In genomic region chr2:112583497-112584133, GRCh38 we compare ENCODE assay signal across 8 cellular contexts. TPM values are rescaled to one million over a fixed set of nuclear protein-coding genes. Genes with fewer than 3 reads are reported as not detected.
DNase-seq lines count a peak whose midpoint lies in the region; ATAC-seq, FAIRE-seq and TF ChIP-seq lines count a peak whose summit lies in the region.

No MANE protein-coding gene starts in this region.

- H4K20me1 ChIP-seq in astrocyte (ENCODE audit: insufficient read depth, low read length) = no peaks in the 10 kb centered on the region

- H3K4me3 Mint-ChIP-seq in astrocyte (ENCODE audit: unreplicated experiment) = peak overlapping the region; percentile 88
- peak overlapping the region; percentile 96 to 97 for H3K4me3 Mint-ChIP-seq in stimulated activated naive CD8-positive, alpha-beta T cell treated with anti-CD3 and anti-CD28 coated beads, Interleukin-15, amount 100 ng/mL, for 72 hours

- peaks cover 8% of the 10 kb centered on the region for H3K79me2 ChIP-seq in astrocyte (ENCODE audit: insufficient read depth, low read length)

- no peaks in the 10 kb centered on the region for H3K9me3 ChIP-seq in astrocyte (ENCODE audit: insufficient read depth, low read depth, low read length)

- peaks cover 16% of the 10 kb centered on the region for H3K4me1 ChIP-seq in astrocyte (ENCODE audit: insufficient read depth, low read length)

- peaks cover 15% of the 10 kb centered on the region for H3K4me1 Mint-ChIP-seq in astrocyte (ENCODE audit: low read depth, unreplicated experiment)
- peaks cover 42% of the 10 kb centered on the region for H3K4me1 Mint-ChIP-seq in stimulated activated naive CD8-positive, alpha-beta T cell treated with anti-CD3 and anti-CD28 coated beads, Interleukin-15, amount 100 ng/mL, for 72 hours

- H3K27me3 ChIP-seq in astrocyte (ENCODE audit: insufficient read depth, low read length) = no peaks in the 10 kb centered on the region

- no peak for DNase-seq in GM12864 (ENCODE audit: low read depth)
- peak; percentile 57 for DNase-seq in NCI-H2227 (lab: John Stamatoyannopoulos, UW; ENCODE audit: unreplicated experiment)
- DNase-seq in astrocyte (ENCODE audit: low read depth) = no peak
- peak; percentile 51 for DNase-seq in inferior parietal cortex (ENCODE audit: extremely low spot score)
- peak in 1 of 2 donors; percentile 10 for DNase-seq in stimulated activated naive CD8-positive, alpha-beta T cell treated with anti-CD3 and anti-CD28 coated beads, Interleukin-15, amount 100 ng/mL, for 72 hours
- DNase-seq in activated CD4-positive, CD25-positive, alpha-beta regulatory T cell treated with anti-CD3 and anti-CD28 coated beads, Interleukin-2, amount 50 U/mL, for 72 hours = no peak

- H3K36me3 Mint-ChIP-seq in astrocyte (ENCODE audit: low read depth, unreplicated experiment) = peaks cover 6% of the 10 kb centered on the region

- peak overlapping the region; percentile 93 for H3K27ac ChIP-seq in astrocyte (ENCODE audit: low read depth, low read length)

- H3K27me3 Mint-ChIP-seq in astrocyte (ENCODE audit: low read depth, unreplicated experiment) = no peaks in the 10 kb centered on the region
- no peaks in the 10 kb centered on the region for H3K27me3 Mint-ChIP-seq in stimulated activated naive CD8-positive, alpha-beta T cell treated with anti-CD3 and anti-CD28 coated beads, Interleukin-15, amount 100 ng/mL, for 72 hours

- no peaks in the 10 kb centered on the region for H3K9me3 Mint-ChIP-seq in astrocyte (ENCODE audit: unreplicated experiment)
- H3K9me3 Mint-ChIP-seq in stimulated activated naive CD8-positive, alpha-beta T cell treated with anti-CD3 and anti-CD28 coated beads, Interleukin-15, amount 100 ng/mL, for 72 hours = no peaks in the 10 kb centered on the region

- TF ChIP-seq CTCF in GM12864 (IDR thresholded peaks at IDR 0.05; ENCODE audit: low read depth, low read length, missing control alignments) = no peak
- TF ChIP-seq CTCF in astrocyte (IDR thresholded peaks at IDR 0.05; ENCODE audit: insufficient read depth, low read depth, low read length) = no peak

- H3K36me3 ChIP-seq in astrocyte (ENCODE audit: insufficient read depth, low read length) = no peaks in the 10 kb centered on the region

- peak overlapping the region; percentile 93 for H3K4me2 ChIP-seq in astrocyte (ENCODE audit: low read length)

- H2AFZ ChIP-seq in astrocyte (ENCODE audit: low read depth, low read length) = peak overlapping the region; percentile 86

- H3K9ac ChIP-seq in astrocyte (ENCODE audit: low read length) = peak overlapping the region; percentile 87

- peak overlapping the region; percentile 82 for H3K27ac Mint-ChIP-seq in astrocyte (ENCODE audit: unreplicated experiment)
- H3K27ac Mint-ChIP-seq in stimulated activated naive CD8-positive, alpha-beta T cell treated with anti-CD3 and anti-CD28 coated beads, Interleukin-15, amount 100 ng/mL, for 72 hours = peak overlapping the region; percentile 98 to 99

- FAIRE-seq in astrocyte (lab: Jason Lieb, UNC) = no peak

- H3K4me3 ChIP-seq in GM12864 (ENCODE audit: low read depth, low read length) (peak overlapping the region; percentile 92), astrocyte (ENCODE audit: insufficient read depth, low read depth, low read length) (peak overlapping the region; percentile 83)

- ATAC-seq in stimulated activated naive CD8-positive, alpha-beta T cell treated with anti-CD3 and anti-CD28 coated beads, Interleukin-15, amount 100 ng/mL, for 72 hours = no peak
- ATAC-seq in GM19463 (IDR thresholded peaks at IDR 0.05; ENCODE audit: unreplicated experiment) = no peak
- no peak for ATAC-seq in HG03439 (IDR thresholded peaks at IDR 0.05; ENCODE audit: unreplicated experiment)

RNA-seq across cellular contexts. Expression of gene CHCHD5, which starts 0.8 kb away (rescaled TPM):
- 17.9 and 25.3 TPM in 2 replicates for total RNA-seq in astrocyte

RNA-seq across cellular contexts. Expression of gene POLR1B, which starts 41.4 kb away (rescaled TPM):
- 21.0 and 26.8 TPM in 2 replicates for total RNA-seq in astrocyte

Comparison
In these comparisons a context has a peak if more than half of its experiments do, and no peak if none do; other contexts are left out.
1. DNase-seq: peak in NCI-H2227 (single experiment) and inferior parietal cortex (single experiment); none in GM12864 (single experiment), astrocyte (single experiment) and activated CD4-positive, CD25-positive, alpha-beta regulatory T cell treated with anti-CD3 and anti-CD28 coated beads, Interleukin-2, amount 50 U/mL, for 72 hours (single experiment).